In the genomic region with DNA sequence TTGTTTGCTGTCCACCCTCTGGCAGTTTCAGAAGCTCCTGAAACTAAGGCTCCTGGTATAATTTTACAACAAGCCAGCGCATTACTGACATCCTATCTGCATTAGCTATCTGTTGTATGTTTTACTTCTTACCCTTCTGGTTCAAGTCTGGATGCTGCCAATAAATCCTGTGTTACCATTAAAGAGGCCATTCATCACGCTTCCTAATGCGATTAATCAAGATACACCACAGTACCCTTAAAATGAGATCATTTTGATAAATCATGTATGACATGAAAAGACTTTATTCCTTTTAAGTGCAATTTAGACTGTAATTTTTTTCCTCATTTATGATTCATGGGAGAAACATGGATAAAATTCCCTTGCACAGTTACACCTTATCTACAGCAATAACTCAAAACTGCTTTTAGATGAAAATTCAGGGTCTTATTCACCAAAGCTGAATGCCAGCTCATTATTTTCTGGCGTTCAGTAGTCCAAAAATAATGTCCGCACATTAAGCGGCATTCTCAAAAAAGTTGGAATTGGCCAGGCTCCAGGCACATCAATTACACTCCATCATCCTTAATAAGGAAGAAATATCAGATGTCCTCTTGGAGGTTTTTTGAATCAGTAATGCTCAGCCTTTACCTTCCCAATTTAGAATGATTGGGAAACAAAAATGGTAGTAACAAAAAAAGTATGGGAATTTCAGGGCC, we compare ENCODE assay signal across 21 cellular contexts.
DNase-seq lines count a peak whose midpoint lies in the region; ATAC-seq, FAIRE-seq and TF ChIP-seq lines count a peak whose summit lies in the region.
"Had no signal": no experiment of that assay in that cellular context is flagged by ENCODE, and none has a peak within 500 bp of the region (broad histone marks: within the 10 kb centered on the region; RNA-seq: fewer than 3 reads in every experiment).

No MANE protein-coding gene starts in this region.

- intact Hi-C loops in endothelial cell of umbilical vein (cut with micrococcal nuclease) = loop anchor here (5.0 to 10.0 kb wide), 2 partner anchors 115 to 182 kb away; no protein-coding TSS in a partner anchor
- intact Hi-C loops in MCF 10A (cut with micrococcal nuclease) = loop anchor here (2.0 to 10.0 kb wide), 3 partner anchors 237 to 909 kb away; partner anchors contain the start of gene ZNF503

- H3K18ac ChIP-seq in trophoblast cell (ENCODE audit: low read length) = no peak overlapping the region

- no peaks in the 10 kb centered on the region for H3K4me1 Mint-ChIP-seq in MCF 10A (ENCODE audit: insufficient read depth, unreplicated experiment)
- H3K4me1 Mint-ChIP-seq: activated naive CD8-positive, alpha-beta T cell treated with anti-CD3 and anti-CD28 coated beads, Interleukin-2, amount 10 ng/mL, durations not matched to agents 7 days and 5 days had no signal

- H2AK5ac ChIP-seq in trophoblast cell (ENCODE audit: low read length) = no peak overlapping the region

- H3K9me1 ChIP-seq in endothelial cell of umbilical vein (replicated peaks; ENCODE audit: control insufficient read depth, extremely low read depth, insufficient read depth, low read length) = no peaks in the 10 kb centered on the region

- no peak for ATAC-seq in stimulated activated naive CD8-positive, alpha-beta T cell treated with anti-CD3 and anti-CD28 coated beads, Interleukin-15, Interleukin-2, amounts not matched to agents 100 U/mL and 50 U/mL, for 24 hours
- ATAC-seq: activated T-cell treated with anti-CD3 and anti-CD28 coated beads, Interleukin-2, amount 50 U/mL, for 4 hours; K562 had no signal

- no peak overlapping the region for H3K14ac ChIP-seq in trophoblast cell (ENCODE audit: low read length)

- H3K27me3 ChIP-seq in endothelial cell of umbilical vein (ENCODE audit: control insufficient read depth in 2 of 2, insufficient read depth in 2 of 2, low read length in 2 of 2) (no peaks in the 10 kb centered on the region), rectal smooth muscle tissue (ENCODE audit: control insufficient read depth, insufficient read depth, low read length) (no peaks in the 10 kb centered on the region), trophoblast cell (ENCODE audit: insufficient read depth, low read length) (no peaks in the 10 kb centered on the region)
- H3K27me3 ChIP-seq: BE2C, suprapubic skin had no signal

- WGBS in trophoblast cell (ENCODE audit: extremely low coverage, insufficient coverage, insufficient read length) = no CpG with 5 or more reads among the region's 6 CpGs

- DNase-seq in AG20443 (ENCODE audit: low spot score) (peak; percentile 27), NCI-H82 (lab: John Stamatoyannopoulos, UW) (peak; percentile 85), endothelial cell of umbilical vein (ENCODE audit: low read depth, low spot score) (peak; percentile 31), GDM1 (lab: John Stamatoyannopoulos, UW) (no peak), MCF 10A (ENCODE audit: unreplicated experiment) (no peak), trophoblast cell (no peak)
- no peak for DNase-seq in stimulated activated naive CD8-positive, alpha-beta T cell treated with anti-CD3 and anti-CD28 coated beads, Interleukin-15, Interleukin-2, amounts not matched to agents 100 U/mL and 50 U/mL, for 24 hours
- DNase-seq: activated naive CD8-positive, alpha-beta T cell treated with anti-CD3 and anti-CD28 coated beads, Interleukin-2, amount 10 ng/mL, durations not matched to agents 7 days and 5 days; activated T-cell treated with anti-CD3 and anti-CD28 coated beads, Interleukin-2, amount 50 U/mL, for 4 hours; BE2C; hippocampal formation; NCI-H1436 treated with DMSO at 0.1 percent for 48 hours; NCI-H510A; posterior cingulate gyrus; stimulated activated CD4-positive, alpha-beta T cell treated with anti-CD3 and anti-CD28 coated beads, Interleukin-15, amount 100 ng/mL, for 24 hours had no signal

- no peak overlapping the region for H2BK5ac ChIP-seq in trophoblast cell (ENCODE audit: low read depth, low read length, poor library complexity)

- no peaks in the 10 kb centered on the region for H3K9me3 ChIP-seq in endothelial cell of umbilical vein (replicated peaks; ENCODE audit: control insufficient read depth, insufficient read depth, low read length)
- H3K9me3 ChIP-seq in trophoblast cell (ENCODE audit: insufficient read depth, low read depth, low read length) = no peaks in the 10 kb centered on the region
- H3K9me3 ChIP-seq: BE2C, HAP-1, suprapubic skin had no signal

- CTCF ChIA-PET in endothelial cell of umbilical vein (lab: Charles Lee) = interaction anchor here (1.4 kb wide), 1 partner anchor 12 kb away, joined by 3 read pairs; no protein-coding TSS in a partner anchor
- CTCF ChIA-PET in MCF 10A (lab: Yijun Ruan, JAX) = interaction anchor here (0.7 to 1.6 kb wide), 3 partner anchors 274 to 801 kb away, joined by 3 to 5 read pairs (median 5); no protein-coding TSS in a partner anchor

- H4K12ac ChIP-seq in trophoblast cell (ENCODE audit: low read depth, low read length) = no peak overlapping the region

- H2BK120ac ChIP-seq in trophoblast cell (ENCODE audit: insufficient read depth, low read length, poor library complexity) = no peak overlapping the region

- H3K36me3 Mint-ChIP-seq in MCF 10A (ENCODE audit: insufficient read depth, unreplicated experiment) = no peaks in the 10 kb centered on the region
- H3K36me3 Mint-ChIP-seq: activated naive CD8-positive, alpha-beta T cell treated with anti-CD3 and anti-CD28 coated beads, Interleukin-2, amount 10 ng/mL, durations not matched to agents 7 days and 5 days had no signal

- H3K4me1 ChIP-seq in endothelial cell of umbilical vein (ENCODE audit: control insufficient read depth, extremely low read depth, insufficient read depth, low read length) = peaks cover 6% of the 10 kb centered on the region
- peaks cover 21% of the 10 kb centered on the region for H3K4me1 ChIP-seq in rectal smooth muscle tissue (ENCODE audit: control insufficient read depth, insufficient read depth, low read length)
- H3K4me1 ChIP-seq in trophoblast cell (ENCODE audit: control insufficient read depth in 1 of 2, insufficient read depth in 2 of 2, low read length in 2 of 2) = peaks cover 0 to 3% of the 10 kb centered on the region in 2 experiments
- H3K4me1 ChIP-seq: BE2C, HAP-1 had no signal

- H3K4me2 ChIP-seq in endothelial cell of umbilical vein (ENCODE audit: insufficient read depth, low read length) (no peak overlapping the region), trophoblast cell (ENCODE audit: low read length) (no peak overlapping the region)

- H4K20me1 ChIP-seq in endothelial cell of umbilical vein (replicated peaks; ENCODE audit: control insufficient read depth, extremely low read depth, insufficient read depth, low read length) = no peaks in the 10 kb centered on the region

- no peak overlapping the region for H2BK12ac ChIP-seq in trophoblast cell (ENCODE audit: low read length)

- H3K27me3 Mint-ChIP-seq in MCF 10A (ENCODE audit: insufficient read depth, unreplicated experiment) = no peaks in the 10 kb centered on the region
- H3K27me3 Mint-ChIP-seq: activated naive CD8-positive, alpha-beta T cell treated with anti-CD3 and anti-CD28 coated beads, Interleukin-2, amount 10 ng/mL, durations not matched to agents 7 days and 5 days had no signal

- H3K79me1 ChIP-seq in trophoblast cell (ENCODE audit: low read length) = peaks cover 3% of the 10 kb centered on the region

- H3K4me3 ChIP-seq in endothelial cell of umbilical vein (replicated peaks in 1 of 3; ENCODE audit: insufficient read depth in 1 of 3, low read depth in 1 of 3, low read length in 3 of 3) (no peak overlapping the region), rectal smooth muscle tissue (ENCODE audit: low read length) (no peak overlapping the region), trophoblast cell (ENCODE audit: low read depth, low read length) (no peak overlapping the region)
- H3K4me3 ChIP-seq: HAP-1, K562, SK-N-MC, suprapubic skin had no signal

- H3K9ac ChIP-seq in endothelial cell of umbilical vein (replicated peaks; ENCODE audit: extremely low read depth, insufficient read depth, low read length) = no peak overlapping the region
- H3K9ac ChIP-seq in rectal smooth muscle tissue (ENCODE audit: low read length) = no peak overlapping the region
- H3K9ac ChIP-seq in trophoblast cell (ENCODE audit: low read length) = no peak overlapping the region

- no peak for TF ChIP-seq POLR2A in endothelial cell of umbilical vein (IDR thresholded peaks at IDR 0.05; ENCODE audit: low read depth, low read length)

- H3K27ac ChIP-seq in endothelial cell of umbilical vein (ENCODE audit: insufficient read depth, low read depth, low read length) (no peak overlapping the region), rectal smooth muscle tissue (ENCODE audit: low read depth, low read length) (peak overlapping the region; percentile 27), trophoblast cell (ENCODE audit: low read depth, low read length) (no peak overlapping the region)
- H3K27ac ChIP-seq: suprapubic skin had no signal

- no peak for FAIRE-seq in endothelial cell of umbilical vein (lab: Jason Lieb, UNC)
- FAIRE-seq: colon, K562 had no signal

- no peak overlapping the region for H4K8ac ChIP-seq in trophoblast cell (ENCODE audit: low read depth, low read length)

- H3K36me3 ChIP-seq in endothelial cell of umbilical vein (ENCODE audit: control insufficient read depth in 2 of 2, extremely low read depth in 1 of 2, insufficient read depth in 2 of 2, low read length in 2 of 2) = no peaks in the 10 kb centered on the region
- no peaks in the 10 kb centered on the region for H3K36me3 ChIP-seq in rectal smooth muscle tissue (ENCODE audit: control insufficient read depth, insufficient read depth, low read length)
- no peaks in the 10 kb centered on the region for H3K36me3 ChIP-seq in trophoblast cell (ENCODE audit: control insufficient read depth in 1 of 2, insufficient read depth in 2 of 2, low read length in 2 of 2)
- H3K36me3 ChIP-seq: BE2C, HAP-1, suprapubic skin had no signal

- H3K4ac ChIP-seq in trophoblast cell (ENCODE audit: low read depth, low read length) = no peak overlapping the region

- dilution Hi-C loops in endothelial cell of umbilical vein (cut with MboI; ENCODE audit: extremely low pct_ligation_motif_present, low sequenced_read_pairs) = no loop called here

- H3K27ac Mint-ChIP-seq in MCF 10A (ENCODE audit: low read depth, unreplicated experiment) = no peak overlapping the region
- H3K27ac Mint-ChIP-seq: activated naive CD8-positive, alpha-beta T cell treated with anti-CD3 and anti-CD28 coated beads, Interleukin-2, amount 10 ng/mL, durations not matched to agents 7 days and 5 days had no signal

- POLR2A ChIA-PET in endothelial cell of umbilical vein (lab: Charles Lee) = no interaction called here
- POLR2A ChIA-PET in MCF 10A (lab: Yijun Ruan, JAX) = interaction anchor here (0.8 kb wide), 1 partner anchor 675 kb away, joined by 9 read pairs; no protein-coding TSS in a partner anchor

- no peaks in the 10 kb centered on the region for H3K9me3 Mint-ChIP-seq in MCF 10A (ENCODE audit: unreplicated experiment)
- H3K9me3 Mint-ChIP-seq: activated naive CD8-positive, alpha-beta T cell treated with anti-CD3 and anti-CD28 coated beads, Interleukin-2, amount 10 ng/mL, durations not matched to agents 7 days and 5 days; activated T-cell treated with anti-CD3 and anti-CD28 coated beads, Interleukin-2, amount 50 U/mL, for 4 hours had no signal

- no peak overlapping the region for H3K4me3 Mint-ChIP-seq in MCF 10A (ENCODE audit: unreplicated experiment)
- H3K4me3 Mint-ChIP-seq: activated naive CD8-positive, alpha-beta T cell treated with anti-CD3 and anti-CD28 coated beads, Interleukin-2, amount 10 ng/mL, durations not matched to agents 7 days and 5 days; activated T-cell treated with anti-CD3 and anti-CD28 coated beads, Interleukin-2, amount 50 U/mL, for 4 hours had no signal

- H3K23ac ChIP-seq in trophoblast cell (ENCODE audit: low read length) = no peak overlapping the region

- no peak overlapping the region for H4K91ac ChIP-seq in trophoblast cell (ENCODE audit: low read depth, low read length)

- no peaks in the 10 kb centered on the region for H3K79me2 ChIP-seq in endothelial cell of umbilical vein (ENCODE audit: control insufficient read depth, insufficient read depth, low read length)
- no peaks in the 10 kb centered on the region for H3K79me2 ChIP-seq in trophoblast cell (ENCODE audit: control insufficient read depth, insufficient read depth, low read length, poor library complexity)

- H2AFZ ChIP-seq in endothelial cell of umbilical vein (ENCODE audit: low read depth, low read length) (no peak overlapping the region), trophoblast cell (ENCODE audit: insufficient read depth, low read length, poor library complexity) (no peak overlapping the region)

- no peak for TF ChIP-seq CTCF in endothelial cell of umbilical vein (IDR thresholded peaks at IDR 0.05; ENCODE audit: extremely low read depth in 1 of 2, insufficient read depth in 1 of 2, low read depth in 1 of 2, low read length in 2 of 2)
- TF ChIP-seq CTCF in MCF 10A (IDR thresholded peaks at IDR 0.05; ENCODE audit: unreplicated experiment) = no peak

- BruUV-seq in endothelial cell of umbilical vein (replicated peaks; lab: Mats Ljungman, UMichigan) = no TSS peak
- BruUV-seq in MCF 10A (replicated peaks; lab: Mats Ljungman, UMichigan) = no TSS peak

Comparison
In these comparisons a context has a peak if more than half of its experiments do, and no peak if none do; other contexts are left out.
1. DNase-seq: peak in AG20443 (single experiment), NCI-H82 (single experiment) and endothelial cell of umbilical vein (single experiment); none in GDM1 (single experiment), MCF 10A (single experiment), stimulated activated naive CD8-positive, alpha-beta T cell treated with anti-CD3 and anti-CD28 coated beads, Interleukin-15, Interleukin-2, amounts not matched to agents 100 U/mL and 50 U/mL, for 24 hours (single experiment) and trophoblast cell (0 of 2).